In the genomic region with DNA sequence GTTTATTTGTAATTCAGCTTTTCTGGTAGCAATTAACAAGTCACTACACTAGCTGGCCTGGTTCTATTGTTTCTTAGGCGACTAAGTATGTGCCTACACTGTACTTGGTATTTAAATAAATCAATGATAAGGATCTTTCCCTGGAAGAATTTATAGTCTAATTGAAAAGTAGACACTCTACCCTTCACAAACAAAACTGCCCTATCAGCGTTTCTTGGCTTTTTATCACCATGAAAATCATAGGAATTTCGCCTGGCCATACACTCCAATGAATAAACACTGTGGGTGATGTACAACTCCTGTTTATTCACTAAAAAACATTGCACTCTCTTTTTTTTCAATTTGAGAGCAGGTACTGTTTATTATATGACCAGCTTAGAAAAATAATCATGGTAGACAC, we compare ENCODE assay signal across 30 cellular contexts.
"Had no signal": no experiment of that assay in that cellular context is flagged by ENCODE, and none has a peak within 500 bp of the region (broad histone marks: within the 10 kb centered on the region; RNA-seq: fewer than 3 reads in every experiment).

No MANE protein-coding gene starts in this region.

- H3K27ac ChIP-seq: epithelial cell of prostate, gastrocnemius medialis, heart left ventricle, hepatocyte, left lung, neural progenitor cell, parathyroid adenoma, suprapubic skin, transverse colon, upper lobe of right lung, uterus had no signal

- DNase-seq: effector CD8-positive, alpha-beta T cell; endodermal cell; foreskin fibroblast; gastrocnemius medialis; heart left ventricle; kidney; left lung; mesendoderm; midbrain; naive thymus-derived CD4-positive, alpha-beta T cell; stimulated activated CD4-positive, alpha-beta T cell treated with anti-CD3 and anti-CD28 coated beads, Interleukin-12 subunit alpha, Interleukin-12 subunit beta, amount 100 ng/mL, for 4 hours; stimulated activated CD4-positive, alpha-beta T cell treated with anti-CD3 and anti-CD28 coated beads, Interleukin-1b, Interleukin-23, amount 100 ng/mL, for 48 hours; stimulated activated CD4-positive, alpha-beta T cell treated with anti-CD3 and anti-CD28 coated beads, Interleukin-4, amount 100 ng/mL, for 1 hour; stimulated activated CD8-positive, alpha-beta memory T cell treated with anti-CD3 and anti-CD28 coated beads, Interleukin-4, amount 100 ng/mL, for 48 hours; stimulated activated naive CD4-positive, alpha-beta T cell; stimulated activated naive CD8-positive, alpha-beta T cell treated with anti-CD3 and anti-CD28 coated beads, Interleukin-15, amount 100 ng/mL, for 72 hours; transverse colon; upper lobe of right lung; uterus had no signal

- H3K4me2 ChIP-seq: hepatocyte, neural progenitor cell, smooth muscle cell had no signal

- H3K9ac ChIP-seq: neural progenitor cell, parathyroid adenoma had no signal

- H3K4me1 ChIP-seq: gastrocnemius medialis, heart left ventricle, left lung, neural progenitor cell, parathyroid adenoma, suprapubic skin, transverse colon, upper lobe of right lung, uterus had no signal

- H3K27me3 Mint-ChIP-seq: dendritic cell treated with granulocyte-macrophage colony-stimulating factor and Interleukin-4, amounts not matched to agents 40 ng/mL and 50 ng/mL, for 4 days; naive thymus-derived CD4-positive, alpha-beta T cell; progenitor cell of endocrine pancreas; stimulated activated naive CD8-positive, alpha-beta T cell treated with anti-CD3 and anti-CD28 coated beads, Interleukin-15, amount 100 ng/mL, for 72 hours had no signal

- H3K27ac Mint-ChIP-seq: dendritic cell treated with granulocyte-macrophage colony-stimulating factor and Interleukin-4, amounts not matched to agents 40 ng/mL and 50 ng/mL, for 4 days; endodermal cell; naive thymus-derived CD4-positive, alpha-beta T cell; nephron; neural progenitor cell; progenitor cell of endocrine pancreas; stimulated activated naive CD8-positive, alpha-beta T cell treated with anti-CD3 and anti-CD28 coated beads, Interleukin-15, amount 100 ng/mL, for 72 hours had no signal

- H3K9me3 ChIP-seq: gastrocnemius medialis, left lung, suprapubic skin, transverse colon, upper lobe of right lung, uterus had no signal

- H3K4me3 Mint-ChIP-seq: dendritic cell treated with granulocyte-macrophage colony-stimulating factor and Interleukin-4, amounts not matched to agents 40 ng/mL and 50 ng/mL, for 4 days; endodermal cell; naive thymus-derived CD4-positive, alpha-beta T cell; nephron; neural progenitor cell; stimulated activated naive CD8-positive, alpha-beta T cell treated with anti-CD3 and anti-CD28 coated beads, Interleukin-15, amount 100 ng/mL, for 72 hours had no signal

- H3K4me1 Mint-ChIP-seq: naive thymus-derived CD4-positive, alpha-beta T cell; nephron; stimulated activated naive CD8-positive, alpha-beta T cell treated with anti-CD3 and anti-CD28 coated beads, Interleukin-15, amount 100 ng/mL, for 72 hours had no signal

- H3K9me3 Mint-ChIP-seq: endodermal cell had no signal

- H2AFZ ChIP-seq: hepatocyte, parathyroid adenoma had no signal

- H3K36me3 Mint-ChIP-seq: naive thymus-derived CD4-positive, alpha-beta T cell had no signal

- H3K4me3 ChIP-seq: gastrocnemius medialis, heart left ventricle, hepatocyte, left lung, neural progenitor cell, smooth muscle cell, suprapubic skin, transverse colon, upper lobe of right lung, uterus had no signal

- ATAC-seq: esophagus mucosa; gastrocnemius medialis; heart left ventricle; left lung; naive thymus-derived CD4-positive, alpha-beta T cell; sciatic nerve; stimulated activated naive CD8-positive, alpha-beta T cell treated with anti-CD3 and anti-CD28 coated beads, Interleukin-15, amount 100 ng/mL, for 72 hours; upper lobe of right lung had no signal

- FAIRE-seq: kidney had no signal

- H3K27me3 ChIP-seq: gastrocnemius medialis, heart left ventricle, hepatocyte, left lung, neural progenitor cell, suprapubic skin, transverse colon, upper lobe of right lung, uterus had no signal

- H3K79me2 ChIP-seq: hepatocyte, parathyroid adenoma had no signal

- H3K36me3 ChIP-seq: gastrocnemius medialis, heart left ventricle, left lung, neural progenitor cell, suprapubic skin, transverse colon, upper lobe of right lung, uterus had no signal
